In the genomic region with DNA sequence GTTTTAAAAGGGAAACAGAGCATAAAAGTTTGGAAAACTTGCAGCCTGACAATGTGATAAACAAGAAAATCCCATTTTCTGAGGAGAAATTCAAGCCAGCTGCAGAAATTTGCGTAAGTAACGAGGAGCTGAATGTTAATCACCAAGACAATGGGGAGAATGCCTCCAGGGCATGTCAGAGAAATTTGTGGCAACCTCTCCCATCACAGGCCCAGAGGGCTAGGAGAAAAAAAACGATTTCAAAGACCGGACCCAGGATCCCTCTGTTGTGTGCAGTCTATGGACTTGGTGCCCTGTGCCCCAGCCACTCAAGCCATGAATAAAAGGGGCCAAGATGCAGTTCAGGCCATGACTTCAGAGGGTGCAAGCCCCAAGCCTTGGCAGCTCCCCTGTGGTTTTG, we compare ENCODE assay signal across 25 cellular contexts.
A peak's percentile ranks its signal among the peaks of the same experiment; 100 is the strongest.
DNase-seq lines count a peak whose midpoint lies in the region; ATAC-seq and TF ChIP-seq lines count a peak whose summit lies in the region.
"Had no signal": no experiment of that assay in that cellular context is flagged by ENCODE, and none has a peak within 500 bp of the region (broad histone marks: within the 10 kb centered on the region; RNA-seq: fewer than 3 reads in every experiment).

No MANE protein-coding gene starts in this region.

- no peak overlapping the region for H4K8ac ChIP-seq in mesendoderm (ENCODE audit: low read depth, low read length)

- H3K23ac ChIP-seq in mesendoderm (ENCODE audit: low read length) = no peak overlapping the region

- H3K9ac ChIP-seq in HUES48 (ENCODE audit: low read depth, low read length) (no peak overlapping the region), mesendoderm (ENCODE audit: low read length) (no peak overlapping the region)
- H3K9ac ChIP-seq: BLaER1 had no signal

- H4K5ac ChIP-seq in mesendoderm (ENCODE audit: low read length) = no peak overlapping the region

- H3K79me1 ChIP-seq in mesendoderm (ENCODE audit: low read length) = no peaks in the 10 kb centered on the region

- H2BK15ac ChIP-seq in mesendoderm (replicated peaks; ENCODE audit: low read depth) = no peak overlapping the region

- no peak overlapping the region for H2BK120ac ChIP-seq in mesendoderm (ENCODE audit: low read depth, low read length)

- no peak overlapping the region for H3K56ac ChIP-seq in mesendoderm (ENCODE audit: low read length)

- no CpG with 5 or more reads among the region's 4 CpGs for WGBS in mesendoderm (ENCODE audit: extremely low coverage, insufficient coverage, low lambda C conversion rate)

- peaks cover 13% of the 10 kb centered on the region for H3K36me3 Mint-ChIP-seq in GM23338 (ENCODE audit: low read depth)
- H3K36me3 Mint-ChIP-seq in WTC11 = peaks cover 21% of the 10 kb centered on the region
- H3K36me3 Mint-ChIP-seq: CD14-positive monocyte; CD4-positive, alpha-beta memory T cell; CD4-positive, CD25-positive, alpha-beta regulatory T cell; CD8-positive, alpha-beta memory T cell had no signal

- H3K4ac ChIP-seq in mesendoderm (ENCODE audit: low read depth, low read length) = no peak overlapping the region

- CTCF ChIA-PET in WTC11 (lab: Charles Lee) = interaction anchor here (0.9 kb wide), 1 partner anchor 22 kb away, joined by 4 read pairs; no protein-coding TSS in a partner anchor

- H3K9me2 ChIP-seq in GM23338 (ENCODE audit: insufficient read depth) = no peaks in the 10 kb centered on the region

- H3K18ac ChIP-seq in mesendoderm (ENCODE audit: low read length) = no peak overlapping the region

- peak; percentile 34 for DNase-seq in GM23338 (ENCODE audit: low spot score)
- DNase-seq in WTC11 (ENCODE audit: low spot score) = no peak
- DNase-seq in mesendoderm = peak; percentile 7
- no peak for DNase-seq in NCI-H510A (lab: John Stamatoyannopoulos, UW)
- no peak for DNase-seq in HUDEP-2 (lab: John Stamatoyannopoulos, UW; ENCODE audit: unreplicated experiment in 76 of 76)
- DNase-seq in SIG-M5 (lab: John Stamatoyannopoulos, UW) = no peak
- no peak for DNase-seq in iPS-NIHi7 (ENCODE audit: extremely low spot score)
- DNase-seq: 8988T; ACHN; BE2C; C1 segment of cervical spinal cord; CD4-positive, alpha-beta memory T cell; CD4-positive, CD25-positive, alpha-beta regulatory T cell; CD8-positive, alpha-beta memory T cell; COR-L47; DMS 273 treated with DMSO at 0.1 percent for 48 hours; DMS153; DMS53; DMS79; DND-41; EL; GF-D8 had no signal

- H3K4me2 ChIP-seq in GM23338 (0 out of 2 replicates have a peak overlapping the region, but pooled peaks have one; percentile 27), mesendoderm (ENCODE audit: low read length) (no peak overlapping the region)
- H3K4me2 ChIP-seq: BLaER1 had no signal

- peaks cover 4% of the 10 kb centered on the region for H3K9me3 ChIP-seq in HUES48 (ENCODE audit: control insufficient read depth, insufficient read depth, low read length)
- H3K9me3 ChIP-seq: BE2C, BLaER1 had no signal

- no peak overlapping the region for H2AK5ac ChIP-seq in mesendoderm (ENCODE audit: low read length)

- H3K4me3 Mint-ChIP-seq in GM23338 (no peak overlapping the region), WTC11 (no peak overlapping the region)
- H3K4me3 Mint-ChIP-seq: CD14-positive monocyte; CD4-positive, alpha-beta memory T cell; CD4-positive, CD25-positive, alpha-beta regulatory T cell; CD8-positive, alpha-beta memory T cell had no signal

- no peaks in the 10 kb centered on the region for H4K20me1 ChIP-seq in GM23338 (replicated peaks; ENCODE audit: insufficient read depth)
- H4K20me1 ChIP-seq: BLaER1 had no signal

- H3K4me3 ChIP-seq in GM23338 (no peak overlapping the region), HUES48 (ENCODE audit: low read depth, low read length) (0 out of 2 replicates have a peak overlapping the region, but pooled peaks have one; percentile 19), mesendoderm (ENCODE audit: low read length) (no peak overlapping the region)
- H3K4me3 ChIP-seq: BLaER1 had no signal

- H3K27me3 Mint-ChIP-seq in GM23338 (ENCODE audit: insufficient read depth, low read depth, poor library complexity) (no peaks in the 10 kb centered on the region), WTC11 (ENCODE audit: low read depth) (no peaks in the 10 kb centered on the region)
- H3K27me3 Mint-ChIP-seq: CD4-positive, alpha-beta memory T cell; CD4-positive, CD25-positive, alpha-beta regulatory T cell; CD8-positive, alpha-beta memory T cell had no signal

- POLR2A ChIA-PET in WTC11 (lab: Charles Lee) = no interaction called here

- H3K4me1 ChIP-seq in GM23338 (ENCODE audit: insufficient read depth) = no peaks in the 10 kb centered on the region
- H3K4me1 ChIP-seq in HUES48 (ENCODE audit: control insufficient read depth, insufficient read depth, low read length) = no peaks in the 10 kb centered on the region
- H3K4me1 ChIP-seq in mesendoderm (ENCODE audit: control insufficient read depth, low read depth, low read length) = no peaks in the 10 kb centered on the region
- H3K4me1 ChIP-seq: BLaER1 had no signal

- ATAC-seq in GM23338 (no peak), WTC11 (peak; percentile 41; the same call in 1 of the 2 replicates)

- H3F3A ChIP-seq in GM23338 (replicated peaks; ENCODE audit: low read depth) = no peaks in the 10 kb centered on the region

- H3K4me1 Mint-ChIP-seq in GM23338 (peaks cover 5% of the 10 kb centered on the region; the same call in 1 of the 3 replicates), WTC11 (peaks cover 14% of the 10 kb centered on the region)
- H3K4me1 Mint-ChIP-seq: CD14-positive monocyte; CD4-positive, alpha-beta memory T cell; CD4-positive, CD25-positive, alpha-beta regulatory T cell; CD8-positive, alpha-beta memory T cell had no signal

- no peak for TF ChIP-seq CTCF in GM23338 (conservative IDR thresholded peaks at IDR 0.05; ENCODE audit: low read depth in 2 of 2)
- TF ChIP-seq CTCF in WTC11 (IDR thresholded peaks at IDR 0.05) = no peak

- no peaks in the 10 kb centered on the region for H3K27me3 ChIP-seq in GM23338 (ENCODE audit: insufficient read depth)
- H3K27me3 ChIP-seq in HUES48 (ENCODE audit: control insufficient read depth, insufficient read depth, low read length) = no peaks in the 10 kb centered on the region
- H3K27me3 ChIP-seq in mesendoderm (ENCODE audit: insufficient read depth, low read length, poor library complexity) = no peaks in the 10 kb centered on the region
- H3K27me3 ChIP-seq: BE2C, BLaER1 had no signal

- no peak overlapping the region for H3K27ac Mint-ChIP-seq in GM23338
- 0 out of 2 replicates have a peak overlapping the region, but pooled peaks have one; percentile 39 for H3K27ac Mint-ChIP-seq in WTC11
- H3K27ac Mint-ChIP-seq: CD14-positive monocyte; CD4-positive, alpha-beta memory T cell; CD4-positive, CD25-positive, alpha-beta regulatory T cell; CD8-positive, alpha-beta memory T cell had no signal

- H3K79me2 ChIP-seq in GM23338 (replicated peaks; ENCODE audit: insufficient read depth) (no peaks in the 10 kb centered on the region), mesendoderm (ENCODE audit: control insufficient read depth, insufficient read depth, low read length) (no peaks in the 10 kb centered on the region)

- H3K27ac ChIP-seq in GM23338 (ENCODE audit: low read depth) = peak overlapping the region; percentile 11; the same call in 1 of the 2 replicates
- H3K27ac ChIP-seq in HUES48 (ENCODE audit: low read depth, low read length) = no peak overlapping the region
- no peak overlapping the region for H3K27ac ChIP-seq in mesendoderm (ENCODE audit: low read depth, low read length)
- H3K27ac ChIP-seq: BLaER1 had no signal

- H3K9me3 Mint-ChIP-seq in GM23338 (peaks cover 23% of the 10 kb centered on the region), WTC11 (peaks cover 25% of the 10 kb centered on the region)

- H3K36me3 ChIP-seq in GM23338 (ENCODE audit: insufficient read depth) (no peaks in the 10 kb centered on the region), HUES48 (ENCODE audit: control insufficient read depth, insufficient read depth, low read length) (no peaks in the 10 kb centered on the region), mesendoderm (ENCODE audit: control insufficient read depth, insufficient read depth, low read length) (no peaks in the 10 kb centered on the region)
- H3K36me3 ChIP-seq: BE2C, BLaER1 had no signal

- H2BK5ac ChIP-seq in mesendoderm (ENCODE audit: low read length) = no peak overlapping the region

- H2AFZ ChIP-seq in GM23338 = 0 out of 2 replicates have a peak overlapping the region, but pooled peaks have one; percentile 52

TF ChIP-seq in GM23338, 12 proteins besides CTCF, POLR2A, EP300 and RAD21 (continues in another document):
- TF ChIP-seq CREB1 (CRISPR knock-in tag; IDR thresholded peaks at IDR 0.05; ENCODE audit: low read depth) = no peak
- no peak for TF ChIP-seq ZNF331 (CRISPR knock-in tag; IDR thresholded peaks at IDR 0.05; ENCODE audit: low read depth)
- no peak for TF ChIP-seq POLR2AphosphoS5 (IDR thresholded peaks at IDR 0.05; ENCODE audit: low read depth)
- TF ChIP-seq, protein P1, sequence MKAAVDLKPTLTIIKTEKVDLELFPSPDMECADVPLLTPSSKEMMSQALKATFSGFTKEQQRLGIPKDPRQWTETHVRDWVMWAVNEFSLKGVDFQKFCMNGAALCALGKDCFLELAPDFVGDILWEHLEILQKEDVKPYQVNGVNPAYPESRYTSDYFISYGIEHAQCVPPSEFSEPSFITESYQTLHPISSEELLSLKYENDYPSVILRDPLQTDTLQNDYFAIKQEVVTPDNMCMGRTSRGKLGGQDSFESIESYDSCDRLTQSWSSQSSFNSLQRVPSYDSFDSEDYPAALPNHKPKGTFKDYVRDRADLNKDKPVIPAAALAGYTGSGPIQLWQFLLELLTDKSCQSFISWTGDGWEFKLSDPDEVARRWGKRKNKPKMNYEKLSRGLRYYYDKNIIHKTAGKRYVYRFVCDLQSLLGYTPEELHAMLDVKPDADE (IDR thresholded peaks at IDR 0.05) = no peak
- no peak for TF ChIP-seq EZH2 (IDR thresholded peaks at IDR 0.05; ENCODE audit: low read depth, unreplicated experiment)
- no peak for TF ChIP-seq ZNF114 (CRISPR knock-in tag; IDR thresholded peaks at IDR 0.05)

TF ChIP-seq in WTC11, 78 proteins besides CTCF, POLR2A, EP300 and RAD21 (continues in another document):
- TF ChIP-seq TCF7 (CRISPR knock-in tag; IDR thresholded peaks at IDR 0.05; ENCODE audit: low read depth) = no peak
- TF ChIP-seq, protein P2, sequence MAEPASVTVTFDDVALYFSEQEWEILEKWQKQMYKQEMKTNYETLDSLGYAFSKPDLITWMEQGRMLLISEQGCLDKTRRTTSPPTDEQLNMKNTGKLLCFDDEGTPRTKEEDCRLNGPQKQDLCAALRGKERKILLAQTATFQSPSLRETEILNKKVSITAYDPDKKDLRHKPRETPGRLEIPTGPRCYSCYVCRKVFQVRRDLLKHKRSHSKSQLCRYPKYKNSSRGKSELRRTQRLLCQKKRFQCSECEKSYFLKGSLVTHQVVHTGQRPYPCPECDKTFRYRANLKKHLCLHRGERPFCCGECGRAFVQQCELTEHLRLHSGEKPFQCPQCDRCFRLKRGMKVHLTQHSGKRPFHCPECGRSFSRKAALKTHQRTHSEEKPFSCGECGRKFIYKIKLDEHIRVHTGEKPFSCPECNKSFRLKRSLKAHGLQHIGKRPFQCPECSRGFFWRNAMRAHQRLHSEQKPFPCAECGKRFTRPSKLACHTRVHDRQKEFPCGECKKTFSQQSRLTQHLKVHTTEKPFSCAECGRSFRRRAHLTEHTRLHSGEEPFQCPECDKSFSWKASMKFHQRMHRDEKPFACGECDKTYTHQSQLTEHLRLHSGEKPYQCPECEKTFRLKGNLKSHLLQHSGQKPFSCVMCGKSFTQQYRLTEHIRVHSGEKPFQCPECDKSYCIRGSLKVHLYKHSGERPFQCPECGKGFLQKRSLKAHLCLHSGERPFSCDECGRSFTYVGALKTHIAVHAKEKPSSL (CRISPR knock-in tag; conservative IDR thresholded peaks at IDR 0.05) = no peak

Comparison
In these comparisons a context has a peak if more than half of its experiments do, and no peak if none do; other contexts are left out.
1. DNase-seq: peak in GM23338 (single experiment) and mesendoderm (single experiment); none in WTC11 (single experiment), NCI-H510A (single experiment), HUDEP-2 (0 of 76), SIG-M5 (single experiment) and iPS-NIHi7 (single experiment).